ENCODE assay signal across 1 cellular context in genomic region chr1:94122201-94122970, GRCh38.
TF ChIP-seq lines count a peak whose summit lies in the region.

No MANE protein-coding gene starts in this region.

TF ChIP-seq in IMR-90, 13 proteins besides CTCF, POLR2A, EP300 and RAD21:
- TF ChIP-seq MAFK (IDR thresholded peaks at IDR 0.05; ENCODE audit: low read depth, low read length) (no peak), BHLHE40 (IDR thresholded peaks at IDR 0.05; ENCODE audit: low read depth, low read length) (peak; percentile 83), RCOR1 (IDR thresholded peaks at IDR 0.05; ENCODE audit: insufficient replicate concordance, low read length) (peak; percentile 7), RFX5 (IDR thresholded peaks at IDR 0.05; ENCODE audit: low read depth, low read length) (no peak), FOS (IDR thresholded peaks at IDR 0.05; ENCODE audit: low read depth, low read length) (peak; percentile 37; the same call in 1 of the 2 replicates)
TF ChIP-seq in IMR-90: peak in this region for 3.
